In the genomic region with DNA sequence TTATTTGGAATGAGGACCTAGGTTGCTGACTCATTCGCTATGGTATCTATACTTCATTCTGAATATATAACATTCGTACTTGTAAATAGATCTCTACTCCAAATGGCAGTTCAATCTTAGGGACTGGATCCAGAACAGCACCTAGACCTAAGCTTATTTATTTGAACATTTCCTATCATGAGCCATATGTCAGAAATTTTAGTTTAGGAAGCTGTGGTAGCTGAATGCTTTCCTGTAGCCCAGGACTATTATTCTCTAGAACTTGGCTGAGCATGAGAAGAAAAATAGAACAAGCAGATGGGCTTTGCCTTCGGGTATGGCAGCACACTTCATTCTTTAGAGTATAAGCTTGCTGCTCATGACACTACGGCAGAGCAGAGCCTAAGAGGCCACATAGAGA, we compare ENCODE assay signal across 26 cellular contexts.
"Had no signal": no experiment of that assay in that cellular context is flagged by ENCODE, and none has a peak within 500 bp of the region (broad histone marks: within the 10 kb centered on the region; RNA-seq: fewer than 3 reads in every experiment).

No MANE protein-coding gene starts in this region.

- H3K27me3 ChIP-seq: ovary, thyroid gland, upper lobe of left lung, vagina had no signal

- H3K4me3 ChIP-seq: ovary, psoas muscle, smooth muscle cell, thyroid gland, upper lobe of left lung, vagina had no signal

- H3K4me2 ChIP-seq: smooth muscle cell had no signal

- DNase-seq: activated B cell treated with CpG ODN at 0.5 μM for 24 hours; activated CD4-positive, alpha-beta T cell treated with anti-CD3 and anti-CD28 coated beads, Interleukin-2, amount 50 U/mL, for 1 hour; activated naive CD4-positive, alpha-beta T cell; activated T-cell treated with anti-CD3 and anti-CD28 coated beads for 4 hours; activated T-cell treated with anti-CD3 and anti-CD28 coated beads, Interleukin-2, amount 50 U/mL, for 72 hours; dermis blood vessel endothelial cell; effector CD8-positive, alpha-beta T cell; glutamatergic neuron; islet precursor cell; left ventricle myocardium superior; ovary; psoas muscle; stimulated activated CD4-positive, alpha-beta T cell treated with anti-CD3 and anti-CD28 coated beads, Interleukin-1b, Interleukin-23, amount 100 ng/mL, for 48 hours; stimulated activated CD4-positive, alpha-beta T cell treated with anti-CD3 and anti-CD28 coated beads, Interleukin-4, amount 100 ng/mL, for 4 hours; stimulated activated CD8-positive, alpha-beta memory T cell treated with anti-CD3 and anti-CD28 coated beads, Interleukin-4, amount 100 ng/mL, for 48 hours; stimulated activated naive CD8-positive, alpha-beta T cell treated with anti-CD3 and anti-CD28 coated beads, Interleukin-15, amount 100 ng/mL, for 72 hours; substantia nigra; thyroid gland; upper lobe of left lung had no signal

- H3K27ac ChIP-seq: ovary, psoas muscle, thyroid gland, upper lobe of left lung, vagina had no signal

- ATAC-seq: activated T-cell treated with anti-CD3 and anti-CD28 coated beads, Interleukin-2, amount 50 U/mL, for 72 hours; left ventricle myocardium superior; psoas muscle; stimulated activated memory B cell treated with anti-CD40 and anti-IgM and Interleukin-4, amounts not matched to agents 10 μg/mL and 1 μg/mL and 100 μg/mL, for 72 hours; stimulated activated naive CD8-positive, alpha-beta T cell treated with anti-CD3 and anti-CD28 coated beads, Interleukin-15, amount 100 ng/mL, for 72 hours had no signal

- H3K4me1 ChIP-seq: psoas muscle, thyroid gland, upper lobe of left lung, vagina had no signal

- H3K36me3 ChIP-seq: ovary, thyroid gland, upper lobe of left lung, vagina had no signal

- FAIRE-seq: bronchial epithelial cell, colon, endometrium, frontal cortex had no signal

- H3K9me3 ChIP-seq: ovary, psoas muscle, thyroid gland, upper lobe of left lung, vagina had no signal
